4 cellular contexts compared by ENCODE assay signal in genomic region chr2:200566596-200566995, GRCh38. TPM values are rescaled to one million over a fixed set of nuclear protein-coding genes. Genes with fewer than 3 reads are reported as not detected.
"Had no signal": no experiment of that assay in that cellular context is flagged by ENCODE, and none has a peak within 500 bp of the region (broad histone marks: within the 10 kb centered on the region; RNA-seq: fewer than 3 reads in every experiment).

No MANE protein-coding gene starts in this region.

RNA-seq across cellular contexts. Expression of gene AOX1, which starts 19.2 kb away (rescaled TPM):
- total RNA-seq: naive thymus-derived CD8-positive, alpha-beta T cell; natural killer cell had no signal
- polyA plus RNA-seq: naive thymus-derived CD8-positive, alpha-beta T cell; neural cell; smooth muscle cell had no signal
